21 cellular contexts compared by ENCODE assay signal in genomic region chr21:18354947-18355346, GRCh38.
DNase-seq lines count a peak whose midpoint lies in the region; ATAC-seq, FAIRE-seq and TF ChIP-seq lines count a peak whose summit lies in the region.
"Had no signal": no experiment of that assay in that cellular context is flagged by ENCODE, and none has a peak within 500 bp of the region (broad histone marks: within the 10 kb centered on the region; RNA-seq: fewer than 3 reads in every experiment).

No MANE protein-coding gene starts in this region.

- no peak for ATAC-seq in HG02938 (IDR thresholded peaks at IDR 0.05; ENCODE audit: unreplicated experiment)
- ATAC-seq: GM23338, HepG2 had no signal

- no peak overlapping the region for H3K4me3 ChIP-seq in astrocyte of the spinal cord (ENCODE audit: low read depth, low read length)
- H3K4me3 ChIP-seq: GM23338 had no signal

- TF ChIP-seq CTCF in astrocyte of the spinal cord (IDR thresholded peaks at IDR 0.05; ENCODE audit: low read depth, low read length) = no peak

- in situ Hi-C loops in astrocyte of the spinal cord (cut with HindIII; ENCODE audit: low sequenced_read_pairs) = no loop called here

- FAIRE-seq in urothelium cell line (lab: Jason Lieb, UNC) = no peak
- FAIRE-seq: A204.1, GM12892, GM18507, H54, HepG2, HTR-8/SVneo had no signal

- peak; percentile 42 for DNase-seq in NCI-H226
- peak; percentile 27 for DNase-seq in astrocyte of the spinal cord (ENCODE audit: low read depth, low spot score)
- peak; percentile 79 for DNase-seq in foreskin melanocyte
- no peak for DNase-seq in superior temporal gyrus (ENCODE audit: extremely low spot score)
- DNase-seq in activated T-cell treated with anti-CD3 and anti-CD28 coated beads for 4 hours = no peak
- DNase-seq in urothelium cell line (ENCODE audit: low spot score) = no peak
- DNase-seq: ACHN; AML-193; CD4-positive, alpha-beta T cell; DMS153; DMS79; GDM1; HCEC 1CT had no signal

Comparison
In these comparisons a context has a peak if more than half of its experiments do, and no peak if none do; other contexts are left out.
1. DNase-seq: peak in NCI-H226 (single experiment), astrocyte of the spinal cord (single experiment) and foreskin melanocyte (single experiment); none in superior temporal gyrus (single experiment), activated T-cell treated with anti-CD3 and anti-CD28 coated beads for 4 hours (single experiment) and urothelium cell line (single experiment).